9 cellular contexts compared by ENCODE assay signal in genomic region chr7:11373546-11374142, GRCh38.
DNase-seq lines count a peak whose midpoint lies in the region; ATAC-seq and TF ChIP-seq lines count a peak whose summit lies in the region.
"Had no signal": no experiment of that assay in that cellular context is flagged by ENCODE, and none has a peak within 500 bp of the region (broad histone marks: within the 10 kb centered on the region; RNA-seq: fewer than 3 reads in every experiment).

No MANE protein-coding gene starts in this region.

- H3K9ac ChIP-seq in fibroblast of lung (ENCODE audit: insufficient read depth, low read length) = no peak overlapping the region

- in situ Hi-C loops in ACHN (cut with HindIII; ENCODE audit: low pct_ligation_motif_present, low pct_unique_long_range_greater_than_20kb, low sequenced_read_pairs) = no loop called here

- H3K27ac Mint-ChIP-seq in activated naive CD8-positive, alpha-beta T cell treated with anti-CD3 and anti-CD28 coated beads, Interleukin-2, amount 50 U/mL, for 24 hours = no peak overlapping the region

- no peaks in the 10 kb centered on the region for H3K4me1 ChIP-seq in fibroblast of lung (ENCODE audit: control insufficient read depth, extremely low read depth, insufficient read depth, low read length)

- H3K4me3 Mint-ChIP-seq in activated naive CD8-positive, alpha-beta T cell treated with anti-CD3 and anti-CD28 coated beads, Interleukin-2, amount 50 U/mL, for 24 hours = no peak overlapping the region

- ATAC-seq in GM18909 (IDR thresholded peaks at IDR 0.05; ENCODE audit: poor library complexity, unreplicated experiment) (peak; percentile 56), GM18873 (IDR thresholded peaks at IDR 0.05; ENCODE audit: low FRiP score, unreplicated experiment) (no peak), GM18519 (IDR thresholded peaks at IDR 0.05; ENCODE audit: low FRiP score, unreplicated experiment) (no peak)
- no peak for ATAC-seq in activated naive CD8-positive, alpha-beta T cell treated with anti-CD3 and anti-CD28 coated beads, Interleukin-2, amount 50 U/mL, for 24 hours

- H3K4me2 ChIP-seq in fibroblast of lung (ENCODE audit: extremely low read depth, insufficient read depth, low read length) = no peak overlapping the region

- peak in 1 of 2 donors; percentile 64 for TF ChIP-seq CTCF in fibroblast of lung (conservative IDR thresholded peaks at IDR 0.05 in 1 of 2, IDR thresholded peaks at IDR 0.05 in 1 of 2; ENCODE audit: low read depth in 1 of 2, low read length in 2 of 2)

- no peaks in the 10 kb centered on the region for H4K20me1 ChIP-seq in fibroblast of lung (ENCODE audit: control insufficient read depth, extremely low read depth, insufficient read depth, low read length)

- H3K9me3 ChIP-seq in fibroblast of lung (ENCODE audit: control insufficient read depth, insufficient read depth, low read depth, low read length) = no peaks in the 10 kb centered on the region

- H3K4me3 ChIP-seq in fibroblast of lung (replicated peaks in 1 of 4; ENCODE audit: control extremely low read depth in 1 of 4, insufficient read depth in 1 of 4, low read depth in 3 of 4, low read length in 4 of 4) = no peak overlapping the region

- no peaks in the 10 kb centered on the region for H3K4me1 Mint-ChIP-seq in activated naive CD8-positive, alpha-beta T cell treated with anti-CD3 and anti-CD28 coated beads, Interleukin-2, amount 50 U/mL, for 24 hours

- peak; percentile 43 for DNase-seq in ACHN
- DNase-seq in NCI-H748 treated with DMSO at 0.1 percent for 48 hours (lab: John Stamatoyannopoulos, UW) = peak; percentile 46
- peak; percentile 10 to 26 for DNase-seq in fibroblast of lung (ENCODE audit: low read depth in 2 of 2)
- DNase-seq in C1 segment of cervical spinal cord (lab: John Stamatoyannopoulos, UW) = no peak
- no peak for DNase-seq in activated naive CD8-positive, alpha-beta T cell treated with anti-CD3 and anti-CD28 coated beads, Interleukin-2, amount 50 U/mL, for 24 hours
- DNase-seq: islet precursor cell had no signal

- H3K79me2 ChIP-seq in fibroblast of lung (ENCODE audit: control insufficient read depth, insufficient read depth, low read length) = no peaks in the 10 kb centered on the region

- H3K36me3 Mint-ChIP-seq in activated naive CD8-positive, alpha-beta T cell treated with anti-CD3 and anti-CD28 coated beads, Interleukin-2, amount 50 U/mL, for 24 hours (ENCODE audit: low read depth) = no peaks in the 10 kb centered on the region

- no peaks in the 10 kb centered on the region for H3K9me3 Mint-ChIP-seq in activated naive CD8-positive, alpha-beta T cell treated with anti-CD3 and anti-CD28 coated beads, Interleukin-2, amount 50 U/mL, for 24 hours

- no peak overlapping the region for H2AFZ ChIP-seq in fibroblast of lung (ENCODE audit: low read length)

- no peak overlapping the region for H3K27ac ChIP-seq in fibroblast of lung (ENCODE audit: insufficient read depth, low read length)

- no peaks in the 10 kb centered on the region for H3K36me3 ChIP-seq in fibroblast of lung (ENCODE audit: control insufficient read depth, insufficient read depth, low read length)

- H3K27me3 Mint-ChIP-seq in activated naive CD8-positive, alpha-beta T cell treated with anti-CD3 and anti-CD28 coated beads, Interleukin-2, amount 50 U/mL, for 24 hours = peaks cover 2% of the 10 kb centered on the region

- no peaks in the 10 kb centered on the region for H3K27me3 ChIP-seq in fibroblast of lung (ENCODE audit: control insufficient read depth, insufficient read depth, low read length)

Comparison
In these comparisons a context has a peak if more than half of its experiments do, and no peak if none do; other contexts are left out.
1. DNase-seq: peak in ACHN (single experiment), NCI-H748 treated with DMSO at 0.1 percent for 48 hours (single experiment) and fibroblast of lung (2 of 2); none in C1 segment of cervical spinal cord (0 of 14) and activated naive CD8-positive, alpha-beta T cell treated with anti-CD3 and anti-CD28 coated beads, Interleukin-2, amount 50 U/mL, for 24 hours (single experiment).